In the genomic region with DNA sequence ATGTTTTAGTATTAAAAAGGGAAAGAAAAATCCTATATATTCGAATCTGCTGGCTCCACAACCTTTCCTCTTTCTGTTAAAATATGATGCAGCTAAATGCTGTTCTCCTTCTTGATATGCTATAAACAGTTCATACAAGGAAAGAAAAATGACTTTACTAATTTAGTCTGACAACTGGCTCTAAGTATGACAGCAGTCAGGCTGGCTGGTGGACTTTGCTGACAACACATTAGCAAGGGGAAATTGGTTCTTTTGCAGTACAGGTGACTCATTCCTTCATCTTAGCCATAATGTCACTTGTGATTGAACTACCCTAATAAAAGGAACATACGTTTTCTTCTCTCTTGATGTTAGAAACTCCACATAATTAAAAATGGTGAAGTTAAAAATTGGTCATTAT, we compare ENCODE assay signal across 1 cellular context.
TF ChIP-seq lines count a peak whose summit lies in the region.

No MANE protein-coding gene starts in this region.

TF ChIP-seq in H1, 55 proteins besides CTCF, POLR2A, EP300 and RAD21 (continued from another document):
- TF ChIP-seq CHD7 (IDR thresholded peaks at IDR 0.05; ENCODE audit: insufficient replicate concordance, low read length), result no peak
- no peak for TF ChIP-seq CTBP2 (IDR thresholded peaks at IDR 0.05; ENCODE audit: borderline replicate concordance, insufficient read depth, insufficient read length, low read length)
- TF ChIP-seq RNF2 (IDR thresholded peaks at IDR 0.05; ENCODE audit: borderline replicate concordance, low read depth, low read length, missing control alignments, poor library complexity, severe bottlenecking), result no peak
- no peak for TF ChIP-seq TEAD4 (IDR thresholded peaks at IDR 0.05; ENCODE audit: low read depth, low read length)
- no peak for TF ChIP-seq CREB1 (IDR thresholded peaks at IDR 0.05)
- no peak for TF ChIP-seq ASH2L (IDR thresholded peaks at IDR 0.05; ENCODE audit: low read length)
- no peak for TF ChIP-seq EGR1 (IDR thresholded peaks at IDR 0.05; ENCODE audit: borderline replicate concordance, low read depth, low read length)
- TF ChIP-seq GTF2F1 (IDR thresholded peaks at IDR 0.05; ENCODE audit: borderline replicate concordance, low read depth, low read length), result no peak
- no peak for TF ChIP-seq CHD1 (IDR thresholded peaks at IDR 0.05; ENCODE audit: low read depth, low read length)
- TF ChIP-seq NANOG (IDR thresholded peaks at IDR 0.05; ENCODE audit: insufficient read depth, low read depth, low read length, poor library complexity, severe bottlenecking), result no peak
